ENCODE assay signal across 8 cellular contexts in the genomic region with DNA sequence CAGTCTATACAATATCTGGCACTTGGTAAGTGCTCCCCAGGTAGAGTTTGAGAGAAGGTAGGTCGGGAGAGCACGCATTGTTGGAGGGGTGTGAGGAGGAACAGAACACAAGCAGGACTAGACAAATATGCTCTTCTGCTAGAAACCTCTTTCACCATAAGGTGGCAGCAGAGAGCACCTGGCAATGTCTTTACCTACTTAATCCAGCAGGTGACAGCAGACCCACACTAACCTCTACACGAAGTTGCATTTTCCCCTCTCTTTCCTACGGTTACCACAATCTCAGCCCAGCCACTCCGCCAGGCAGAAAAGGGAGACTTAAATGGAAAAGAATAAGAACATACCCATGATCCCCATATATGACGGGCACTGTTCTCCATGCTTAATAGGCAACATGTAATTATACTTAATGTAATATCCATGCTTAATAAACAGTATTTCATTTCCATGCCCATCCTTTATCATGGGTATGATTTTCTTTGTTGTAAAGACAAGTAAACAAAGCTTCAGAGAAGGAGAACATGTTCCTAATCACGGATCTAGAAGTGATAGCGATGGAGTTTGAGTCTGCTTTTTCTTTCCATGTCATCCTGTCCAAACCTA. TPM values are rescaled to one million over a fixed set of nuclear protein-coding genes. Genes with fewer than 3 reads are reported as not detected.
DNase-seq lines count a peak whose midpoint lies in the region; ATAC-seq and TF ChIP-seq lines count a peak whose summit lies in the region.

No MANE protein-coding gene starts in this region.

- H3K27ac Mint-ChIP-seq in HFFc6 (no peak overlapping the region), chondrocyte (ENCODE audit: unreplicated experiment) (no peak overlapping the region)

- intact Hi-C loops in left colon (cut with DNase I, micrococcal nuclease) = loop anchor here (2.0 to 10.0 kb wide), 2 partner anchors 161 to 165 kb away; a partner anchor contains a TSS

- H3K4me1 Mint-ChIP-seq in HFFc6 (ENCODE audit: low read depth) (no peaks in the 10 kb centered on the region), chondrocyte (ENCODE audit: low read depth) (no peaks in the 10 kb centered on the region)

- ATAC-seq in left colon (peak; percentile 88), GM19035 (IDR thresholded peaks at IDR 0.05; ENCODE audit: unreplicated experiment) (no peak)

- TF ChIP-seq CTCF in HFFc6 (IDR thresholded peaks at IDR 0.05) (peak; percentile 100), chondrocyte (IDR thresholded peaks at IDR 0.05) (peak; percentile 100)

- H3K9me3 Mint-ChIP-seq in HFFc6 = no peaks in the 10 kb centered on the region
- peaks cover 5% of the 10 kb centered on the region for H3K9me3 Mint-ChIP-seq in chondrocyte (ENCODE audit: low read depth)

- DNase-seq in D341Med (ENCODE audit: low spot score) = peak; percentile 86
- peak; percentile 77 for DNase-seq in HFFc6
- DNase-seq in NCI-H446 treated with DMSO at 0.1 percent for 48 hours (lab: John Stamatoyannopoulos, UW) = peak; percentile 21
- DNase-seq in activated CD4-positive, alpha-beta T cell treated with anti-CD3 and anti-CD28 coated beads for 24 hours (ENCODE audit: low read depth in 2 of 2) = peak; percentile 46 to 69
- no peak for DNase-seq in chondrocyte (ENCODE audit: low spot score)
- DNase-seq in left colon = peak; percentile 54 to 66
- DNase-seq in stimulated activated CD4-positive, alpha-beta T cell treated with anti-CD3 and anti-CD28 coated beads, Interleukin-4, amount 100 ng/mL, for 24 hours = peak; percentile 77

- H3K36me3 Mint-ChIP-seq in HFFc6 (ENCODE audit: low read depth) = peaks cover 3% of the 10 kb centered on the region; the same call in 1 of the 2 replicates
- no peaks in the 10 kb centered on the region for H3K36me3 Mint-ChIP-seq in chondrocyte (ENCODE audit: low read depth)

- H3K27me3 Mint-ChIP-seq in HFFc6 (ENCODE audit: insufficient read depth) (peaks cover 15% of the 10 kb centered on the region), chondrocyte (ENCODE audit: low read depth) (peaks cover 35% of the 10 kb centered on the region)

- H3K4me3 Mint-ChIP-seq in HFFc6 (no peak overlapping the region), chondrocyte (ENCODE audit: unreplicated experiment) (no peak overlapping the region)

RNA-seq across cellular contexts. Expression of a gene that starts 55.1 kb away (rescaled TPM):
- total RNA-seq in HFFc6 (2021; fragmentation: NEBNext Ultra II Directional; extraction: Animal tissue kit (Norgen Biotek cat#: 25700)) = 10 to 100 TPM; 23.2 to 65.9 (median 30.1) TPM
- total RNA-seq in chondrocyte (15.4 to 42.1 TPM (median 36.6 TPM) in 3 replicates), left colon (10 to 100 TPM in 1 of 2 donors, 1 to 10 TPM in 1; 4.6 to 13.0 TPM)
